ENCODE assay signal across 1 cellular context in the genomic region with DNA sequence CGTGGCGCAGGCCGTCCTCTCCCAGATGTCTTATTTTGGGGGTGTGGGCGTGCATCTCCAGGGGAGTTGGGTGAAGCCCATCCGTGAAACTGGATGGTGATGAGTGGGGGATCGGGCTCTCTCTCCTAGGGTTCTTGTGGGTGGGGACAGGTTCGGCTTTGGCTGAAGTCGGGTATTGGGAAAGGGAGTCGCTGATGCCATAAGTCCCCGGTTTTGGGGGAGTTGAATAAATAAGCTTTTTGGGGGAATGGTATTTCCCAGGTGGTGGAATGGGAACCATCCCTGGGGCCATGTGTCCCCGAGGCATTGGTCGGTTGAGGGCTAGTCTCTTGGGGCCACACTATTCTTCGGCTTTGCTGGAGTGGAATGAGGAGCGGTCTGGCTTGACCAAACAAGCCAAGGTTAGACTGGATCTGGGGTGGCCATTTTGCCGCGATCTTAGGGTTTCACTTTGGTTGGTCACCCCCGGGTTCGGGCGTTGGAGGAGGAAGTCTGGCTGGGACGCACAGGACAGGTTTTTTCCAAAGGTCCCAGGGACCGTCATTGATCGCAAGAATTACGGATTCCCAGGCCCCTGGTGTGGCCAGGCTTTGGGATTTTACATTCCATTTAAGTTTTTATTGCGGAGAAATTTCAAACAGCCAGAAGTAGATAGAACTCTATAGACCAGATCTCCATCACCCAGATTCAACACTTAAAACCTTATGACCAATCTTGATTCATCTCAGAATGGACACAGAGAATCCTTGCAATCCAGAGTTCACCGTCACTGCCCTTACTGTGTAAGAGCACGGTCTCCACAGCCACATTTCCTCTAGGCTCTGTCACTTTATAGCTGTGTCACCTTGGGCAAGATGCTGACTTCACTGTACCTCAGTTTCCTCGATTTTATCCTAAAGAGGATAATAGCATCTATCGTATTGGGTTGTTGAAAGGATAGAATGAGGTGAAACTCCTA.
TF ChIP-seq lines count a peak whose summit lies in the region.

No MANE protein-coding gene starts in this region.

TF ChIP-seq in HepG2, 621 proteins besides CTCF, POLR2A, EP300 and RAD21 (continued from another document and continues in another):
- TF ChIP-seq, protein P1, sequence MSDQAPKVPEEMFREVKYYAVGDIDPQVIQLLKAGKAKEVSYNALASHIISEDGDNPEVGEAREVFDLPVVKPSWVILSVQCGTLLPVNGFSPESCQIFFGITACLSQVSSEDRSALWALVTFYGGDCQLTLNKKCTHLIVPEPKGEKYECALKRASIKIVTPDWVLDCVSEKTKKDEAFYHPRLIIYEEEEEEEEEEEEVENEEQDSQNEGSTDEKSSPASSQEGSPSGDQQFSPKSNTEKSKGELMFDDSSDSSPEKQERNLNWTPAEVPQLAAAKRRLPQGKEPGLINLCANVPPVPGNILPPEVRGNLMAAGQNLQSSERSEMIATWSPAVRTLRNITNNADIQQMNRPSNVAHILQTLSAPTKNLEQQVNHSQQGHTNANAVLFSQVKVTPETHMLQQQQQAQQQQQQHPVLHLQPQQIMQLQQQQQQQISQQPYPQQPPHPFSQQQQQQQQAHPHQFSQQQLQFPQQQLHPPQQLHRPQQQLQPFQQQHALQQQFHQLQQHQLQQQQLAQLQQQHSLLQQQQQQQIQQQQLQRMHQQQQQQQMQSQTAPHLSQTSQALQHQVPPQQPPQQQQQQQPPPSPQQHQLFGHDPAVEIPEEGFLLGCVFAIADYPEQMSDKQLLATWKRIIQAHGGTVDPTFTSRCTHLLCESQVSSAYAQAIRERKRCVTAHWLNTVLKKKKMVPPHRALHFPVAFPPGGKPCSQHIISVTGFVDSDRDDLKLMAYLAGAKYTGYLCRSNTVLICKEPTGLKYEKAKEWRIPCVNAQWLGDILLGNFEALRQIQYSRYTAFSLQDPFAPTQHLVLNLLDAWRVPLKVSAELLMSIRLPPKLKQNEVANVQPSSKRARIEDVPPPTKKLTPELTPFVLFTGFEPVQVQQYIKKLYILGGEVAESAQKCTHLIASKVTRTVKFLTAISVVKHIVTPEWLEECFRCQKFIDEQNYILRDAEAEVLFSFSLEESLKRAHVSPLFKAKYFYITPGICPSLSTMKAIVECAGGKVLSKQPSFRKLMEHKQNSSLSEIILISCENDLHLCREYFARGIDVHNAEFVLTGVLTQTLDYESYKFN (CRISPR knock-in tag; conservative IDR thresholded peaks at IDR 0.05): no peak
- TF ChIP-seq, protein P2, sequence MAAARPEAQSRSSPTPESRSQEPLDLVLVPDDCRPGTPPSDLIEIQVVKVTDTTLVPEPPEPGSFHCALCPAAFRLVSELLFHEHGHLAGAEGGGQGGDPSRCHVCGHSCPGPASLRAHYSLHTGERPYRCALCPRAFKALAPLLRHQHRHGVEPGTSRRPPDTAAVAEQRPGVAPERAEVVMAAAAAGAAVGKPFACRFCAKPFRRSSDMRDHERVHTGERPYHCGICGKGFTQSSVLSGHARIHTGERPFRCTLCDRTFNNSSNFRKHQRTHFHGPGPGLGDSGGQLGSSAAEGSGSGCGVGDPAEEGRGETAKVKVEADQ (CRISPR knock-in tag; IDR thresholded peaks at IDR 0.05; ENCODE audit: borderline replicate concordance): peak; percentile 16
- TF ChIP-seq ZFP90 (CRISPR knock-in tag; IDR thresholded peaks at IDR 0.05; ENCODE audit: borderline replicate concordance) (no peak), BRD4 (CRISPR knock-in tag; IDR thresholded peaks at IDR 0.05) (peak; percentile 13; the same call in 1 of the 2 replicates), ZBTB38 (CRISPR knock-in tag; IDR thresholded peaks at IDR 0.05) (0 out of 2 replicates have a peak, but pooled peaks have one; percentile 13), RBAK (CRISPR knock-in tag; IDR thresholded peaks at IDR 0.05) (0 out of 2 replicates have a peak, but pooled peaks have one; percentile 3), ZNF7 (CRISPR knock-in tag; IDR thresholded peaks at IDR 0.05) (0 out of 2 replicates have a peak, but pooled peaks have one; percentile 10), MED8 (CRISPR knock-in tag; IDR thresholded peaks at IDR 0.05; ENCODE audit: insufficient replicate concordance) (peak; percentile 51), IRF2 (CRISPR knock-in tag; IDR thresholded peaks at IDR 0.05) (0 out of 2 replicates have a peak, but pooled peaks have one; percentile 7), ZNF816 (CRISPR knock-in tag; IDR thresholded peaks at IDR 0.05; ENCODE audit: borderline replicate concordance) (peak; percentile 35; the same call in 1 of the 2 replicates), HNF4A (CRISPR knock-in tag; IDR thresholded peaks at IDR 0.05) (0 out of 2 replicates have a peak, but pooled peaks have one; percentile 2), LCORL (IDR thresholded peaks at IDR 0.05) (0 out of 2 replicates have a peak, but pooled peaks have one; percentile 10), LCORL (CRISPR knock-in tag; IDR thresholded peaks at IDR 0.05) (no peak), ZNF850 (CRISPR knock-in tag; conservative IDR thresholded peaks at IDR 0.05) (no peak), ZNF780A (CRISPR knock-in tag; IDR thresholded peaks at IDR 0.05) (0 out of 2 replicates have a peak, but pooled peaks have one; percentile 5), CCAR2 (optimal IDR thresholded peaks at IDR 0.05; ENCODE audit: low read depth, low read length) (no peak), ZSCAN29 (CRISPR knock-in tag; conservative IDR thresholded peaks at IDR 0.05) (0 out of 2 replicates have a peak, but pooled peaks have one; percentile 15), ELF1 (CRISPR knock-in tag; IDR thresholded peaks at IDR 0.05) (no peak), HIVEP1 (CRISPR knock-in tag; IDR thresholded peaks at IDR 0.05) (peak; percentile 5; the same call in 1 of the 2 replicates), ZSCAN21 (CRISPR knock-in tag; IDR thresholded peaks at IDR 0.05; ENCODE audit: borderline replicate concordance) (peak; percentile 4; the same call in 1 of the 2 replicates), ZNF556 (CRISPR knock-in tag; IDR thresholded peaks at IDR 0.05; ENCODE audit: borderline replicate concordance) (0 out of 2 replicates have a peak, but pooled peaks have one; percentile 20), ASH2L (IDR thresholded peaks at IDR 0.05; ENCODE audit: insufficient read length, low read depth, low read length) (peak; percentile 51), ZFP36L1 (CRISPR knock-in tag; IDR thresholded peaks at IDR 0.05) (0 out of 2 replicates have a peak, but pooled peaks have one; percentile 1), KMT2A (CRISPR knock-in tag; IDR thresholded peaks at IDR 0.05) (0 out of 2 replicates have a peak, but pooled peaks have one; percentile 55), MEF2D (CRISPR knock-in tag; IDR thresholded peaks at IDR 0.05) (peak; percentile 13; the same call in 1 of the 2 replicates)
- TF ChIP-seq, protein P3, sequence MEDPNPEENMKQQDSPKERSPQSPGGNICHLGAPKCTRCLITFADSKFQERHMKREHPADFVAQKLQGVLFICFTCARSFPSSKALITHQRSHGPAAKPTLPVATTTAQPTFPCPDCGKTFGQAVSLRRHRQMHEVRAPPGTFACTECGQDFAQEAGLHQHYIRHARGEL (CRISPR knock-in tag; IDR thresholded peaks at IDR 0.05): peak; percentile 85; the same call in 1 of the 2 replicates
- TF ChIP-seq, protein P4, sequence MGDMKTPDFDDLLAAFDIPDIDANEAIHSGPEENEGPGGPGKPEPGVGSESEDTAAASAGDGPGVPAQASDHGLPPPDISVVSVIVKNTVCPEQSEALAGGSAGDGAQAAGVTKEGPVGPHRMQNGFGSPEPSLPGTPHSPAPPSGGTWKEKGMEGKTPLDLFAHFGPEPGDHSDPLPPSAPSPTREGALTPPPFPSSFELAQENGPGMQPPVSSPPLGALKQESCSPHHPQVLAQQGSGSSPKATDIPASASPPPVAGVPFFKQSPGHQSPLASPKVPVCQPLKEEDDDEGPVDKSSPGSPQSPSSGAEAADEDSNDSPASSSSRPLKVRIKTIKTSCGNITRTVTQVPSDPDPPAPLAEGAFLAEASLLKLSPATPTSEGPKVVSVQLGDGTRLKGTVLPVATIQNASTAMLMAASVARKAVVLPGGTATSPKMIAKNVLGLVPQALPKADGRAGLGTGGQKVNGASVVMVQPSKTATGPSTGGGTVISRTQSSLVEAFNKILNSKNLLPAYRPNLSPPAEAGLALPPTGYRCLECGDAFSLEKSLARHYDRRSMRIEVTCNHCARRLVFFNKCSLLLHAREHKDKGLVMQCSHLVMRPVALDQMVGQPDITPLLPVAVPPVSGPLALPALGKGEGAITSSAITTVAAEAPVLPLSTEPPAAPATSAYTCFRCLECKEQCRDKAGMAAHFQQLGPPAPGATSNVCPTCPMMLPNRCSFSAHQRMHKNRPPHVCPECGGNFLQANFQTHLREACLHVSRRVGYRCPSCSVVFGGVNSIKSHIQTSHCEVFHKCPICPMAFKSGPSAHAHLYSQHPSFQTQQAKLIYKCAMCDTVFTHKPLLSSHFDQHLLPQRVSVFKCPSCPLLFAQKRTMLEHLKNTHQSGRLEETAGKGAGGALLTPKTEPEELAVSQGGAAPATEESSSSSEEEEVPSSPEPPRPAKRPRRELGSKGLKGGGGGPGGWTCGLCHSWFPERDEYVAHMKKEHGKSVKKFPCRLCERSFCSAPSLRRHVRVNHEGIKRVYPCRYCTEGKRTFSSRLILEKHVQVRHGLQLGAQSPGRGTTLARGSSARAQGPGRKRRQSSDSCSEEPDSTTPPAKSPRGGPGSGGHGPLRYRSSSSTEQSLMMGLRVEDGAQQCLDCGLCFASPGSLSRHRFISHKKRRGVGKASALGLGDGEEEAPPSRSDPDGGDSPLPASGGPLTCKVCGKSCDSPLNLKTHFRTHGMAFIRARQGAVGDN (CRISPR knock-in tag; IDR thresholded peaks at IDR 0.05): peak; percentile 20; the same call in 1 of the 2 replicates
- TF ChIP-seq, protein P5, sequence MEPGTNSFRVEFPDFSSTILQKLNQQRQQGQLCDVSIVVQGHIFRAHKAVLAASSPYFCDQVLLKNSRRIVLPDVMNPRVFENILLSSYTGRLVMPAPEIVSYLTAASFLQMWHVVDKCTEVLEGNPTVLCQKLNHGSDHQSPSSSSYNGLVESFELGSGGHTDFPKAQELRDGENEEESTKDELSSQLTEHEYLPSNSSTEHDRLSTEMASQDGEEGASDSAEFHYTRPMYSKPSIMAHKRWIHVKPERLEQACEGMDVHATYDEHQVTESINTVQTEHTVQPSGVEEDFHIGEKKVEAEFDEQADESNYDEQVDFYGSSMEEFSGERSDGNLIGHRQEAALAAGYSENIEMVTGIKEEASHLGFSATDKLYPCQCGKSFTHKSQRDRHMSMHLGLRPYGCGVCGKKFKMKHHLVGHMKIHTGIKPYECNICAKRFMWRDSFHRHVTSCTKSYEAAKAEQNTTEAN (CRISPR knock-in tag; conservative IDR thresholded peaks at IDR 0.05): 0 out of 2 replicates have a peak, but pooled peaks have one; percentile 15
- TF ChIP-seq, protein P6, sequence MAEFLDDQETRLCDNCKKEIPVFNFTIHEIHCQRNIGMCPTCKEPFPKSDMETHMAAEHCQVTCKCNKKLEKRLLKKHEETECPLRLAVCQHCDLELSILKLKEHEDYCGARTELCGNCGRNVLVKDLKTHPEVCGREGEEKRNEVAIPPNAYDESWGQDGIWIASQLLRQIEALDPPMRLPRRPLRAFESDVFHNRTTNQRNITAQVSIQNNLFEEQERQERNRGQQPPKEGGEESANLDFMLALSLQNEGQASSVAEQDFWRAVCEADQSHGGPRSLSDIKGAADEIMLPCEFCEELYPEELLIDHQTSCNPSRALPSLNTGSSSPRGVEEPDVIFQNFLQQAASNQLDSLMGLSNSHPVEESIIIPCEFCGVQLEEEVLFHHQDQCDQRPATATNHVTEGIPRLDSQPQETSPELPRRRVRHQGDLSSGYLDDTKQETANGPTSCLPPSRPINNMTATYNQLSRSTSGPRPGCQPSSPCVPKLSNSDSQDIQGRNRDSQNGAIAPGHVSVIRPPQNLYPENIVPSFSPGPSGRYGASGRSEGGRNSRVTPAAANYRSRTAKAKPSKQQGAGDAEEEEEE (CRISPR knock-in tag; IDR thresholded peaks at IDR 0.05; ENCODE audit: borderline replicate concordance): 0 out of 2 replicates have a peak, but pooled peaks have one; percentile 6
- TF ChIP-seq, protein P7, sequence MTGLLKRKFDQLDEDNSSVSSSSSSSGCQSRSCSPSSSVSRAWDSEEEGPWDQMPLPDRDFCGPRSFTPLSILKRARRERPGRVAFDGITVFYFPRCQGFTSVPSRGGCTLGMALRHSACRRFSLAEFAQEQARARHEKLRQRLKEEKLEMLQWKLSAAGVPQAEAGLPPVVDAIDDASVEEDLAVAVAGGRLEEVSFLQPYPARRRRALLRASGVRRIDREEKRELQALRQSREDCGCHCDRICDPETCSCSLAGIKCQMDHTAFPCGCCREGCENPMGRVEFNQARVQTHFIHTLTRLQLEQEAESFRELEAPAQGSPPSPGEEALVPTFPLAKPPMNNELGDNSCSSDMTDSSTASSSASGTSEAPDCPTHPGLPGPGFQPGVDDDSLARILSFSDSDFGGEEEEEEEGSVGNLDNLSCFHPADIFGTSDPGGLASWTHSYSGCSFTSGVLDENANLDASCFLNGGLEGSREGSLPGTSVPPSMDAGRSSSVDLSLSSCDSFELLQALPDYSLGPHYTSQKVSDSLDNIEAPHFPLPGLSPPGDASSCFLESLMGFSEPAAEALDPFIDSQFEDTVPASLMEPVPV (CRISPR knock-in tag; IDR thresholded peaks at IDR 0.05): no peak
- TF ChIP-seq, protein P8, sequence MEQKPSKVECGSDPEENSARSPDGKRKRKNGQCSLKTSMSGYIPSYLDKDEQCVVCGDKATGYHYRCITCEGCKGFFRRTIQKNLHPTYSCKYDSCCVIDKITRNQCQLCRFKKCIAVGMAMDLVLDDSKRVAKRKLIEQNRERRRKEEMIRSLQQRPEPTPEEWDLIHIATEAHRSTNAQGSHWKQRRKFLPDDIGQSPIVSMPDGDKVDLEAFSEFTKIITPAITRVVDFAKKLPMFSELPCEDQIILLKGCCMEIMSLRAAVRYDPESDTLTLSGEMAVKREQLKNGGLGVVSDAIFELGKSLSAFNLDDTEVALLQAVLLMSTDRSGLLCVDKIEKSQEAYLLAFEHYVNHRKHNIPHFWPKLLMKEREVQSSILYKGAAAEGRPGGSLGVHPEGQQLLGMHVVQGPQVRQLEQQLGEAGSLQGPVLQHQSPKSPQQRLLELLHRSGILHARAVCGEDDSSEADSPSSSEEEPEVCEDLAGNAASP (CRISPR knock-in tag; IDR thresholded peaks at IDR 0.05; ENCODE audit: borderline replicate concordance): no peak
- TF ChIP-seq, protein P9, sequence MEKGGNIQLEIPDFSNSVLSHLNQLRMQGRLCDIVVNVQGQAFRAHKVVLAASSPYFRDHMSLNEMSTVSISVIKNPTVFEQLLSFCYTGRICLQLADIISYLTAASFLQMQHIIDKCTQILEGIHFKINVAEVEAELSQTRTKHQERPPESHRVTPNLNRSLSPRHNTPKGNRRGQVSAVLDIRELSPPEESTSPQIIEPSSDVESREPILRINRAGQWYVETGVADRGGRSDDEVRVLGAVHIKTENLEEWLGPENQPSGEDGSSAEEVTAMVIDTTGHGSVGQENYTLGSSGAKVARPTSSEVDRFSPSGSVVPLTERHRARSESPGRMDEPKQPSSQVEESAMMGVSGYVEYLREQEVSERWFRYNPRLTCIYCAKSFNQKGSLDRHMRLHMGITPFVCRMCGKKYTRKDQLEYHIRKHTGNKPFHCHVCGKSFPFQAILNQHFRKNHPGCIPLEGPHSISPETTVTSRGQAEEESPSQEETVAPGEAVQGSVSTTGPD (CRISPR knock-in tag; IDR thresholded peaks at IDR 0.05): peak; percentile 41; the same call in 1 of the 2 replicates
- TF ChIP-seq, protein P10, sequence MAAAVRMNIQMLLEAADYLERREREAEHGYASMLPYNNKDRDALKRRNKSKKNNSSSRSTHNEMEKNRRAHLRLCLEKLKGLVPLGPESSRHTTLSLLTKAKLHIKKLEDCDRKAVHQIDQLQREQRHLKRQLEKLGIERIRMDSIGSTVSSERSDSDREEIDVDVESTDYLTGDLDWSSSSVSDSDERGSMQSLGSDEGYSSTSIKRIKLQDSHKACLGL (CRISPR knock-in tag; IDR thresholded peaks at IDR 0.05): 0 out of 2 replicates have a peak, but pooled peaks have one; percentile 19
